Comparison of ENCODE assay signal across 1 cellular context in genomic region chr5:124740991-124741583, GRCh38.
TF ChIP-seq lines count a peak whose summit lies in the region.

No MANE protein-coding gene starts in this region.

TF ChIP-seq in HEK293, 187 proteins besides CTCF, POLR2A, EP300 and RAD21 (continued from another document and continues in another):
- TF ChIP-seq, protein P1, sequence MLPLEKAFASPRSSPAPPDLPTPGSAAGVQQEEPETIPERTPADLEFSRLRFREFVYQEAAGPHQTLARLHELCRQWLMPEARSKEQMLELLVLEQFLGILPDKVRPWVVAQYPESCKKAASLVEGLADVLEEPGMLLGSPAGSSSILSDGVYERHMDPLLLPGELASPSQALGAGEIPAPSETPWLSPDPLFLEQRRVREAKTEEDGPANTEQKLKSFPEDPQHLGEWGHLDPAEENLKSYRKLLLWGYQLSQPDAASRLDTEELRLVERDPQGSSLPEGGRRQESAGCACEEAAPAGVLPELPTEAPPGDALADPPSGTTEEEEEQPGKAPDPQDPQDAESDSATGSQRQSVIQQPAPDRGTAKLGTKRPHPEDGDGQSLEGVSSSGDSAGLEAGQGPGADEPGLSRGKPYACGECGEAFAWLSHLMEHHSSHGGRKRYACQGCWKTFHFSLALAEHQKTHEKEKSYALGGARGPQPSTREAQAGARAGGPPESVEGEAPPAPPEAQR (tag by site-specific recombination; IDR thresholded peaks at IDR 0.05), result peak; percentile 82; the same call in 1 of the 2 replicates
- TF ChIP-seq ZNF175 (tag by site-specific recombination; IDR thresholded peaks at IDR 0.05) (no peak), EGR2 (tag by site-specific recombination; IDR thresholded peaks at IDR 0.05; ENCODE audit: low read depth) (no peak), ZNF202 (tag by site-specific recombination; IDR thresholded peaks at IDR 0.05; ENCODE audit: borderline replicate concordance) (no peak), ZNF623 (tag by site-specific recombination; IDR thresholded peaks at IDR 0.05) (peak; percentile 55), ZNF24 (tag by site-specific recombination; IDR thresholded peaks at IDR 0.05) (peak; percentile 100), HOXA7 (CRISPR knock-in tag; IDR thresholded peaks at IDR 0.05; ENCODE audit: borderline replicate concordance) (no peak), ZNF174 (tag by site-specific recombination; IDR thresholded peaks at IDR 0.05) (no peak), SP7 (tag by site-specific recombination; IDR thresholded peaks at IDR 0.05) (peak; percentile 99), ZSCAN30 (tag by site-specific recombination; IDR thresholded peaks at IDR 0.05) (peak; percentile 99), ZNF398 (tag by site-specific recombination; IDR thresholded peaks at IDR 0.05) (peak; percentile 62), SCRT1 (tag by site-specific recombination; IDR thresholded peaks at IDR 0.05; ENCODE audit: borderline replicate concordance) (peak; percentile 93), ZNF843 (tag by site-specific recombination; IDR thresholded peaks at IDR 0.05) (peak; percentile 100), YY2 (tag by site-specific recombination; IDR thresholded peaks at IDR 0.05) (no peak), ZBTB1 (tag by site-specific recombination; IDR thresholded peaks at IDR 0.05) (peak; percentile 99), MYNN (tag by site-specific recombination; IDR thresholded peaks at IDR 0.05; ENCODE audit: borderline replicate concordance) (peak; percentile 88), ZNF768 (tag by site-specific recombination; IDR thresholded peaks at IDR 0.05) (no peak), KLF8 (tag by site-specific recombination; IDR thresholded peaks at IDR 0.05) (peak; percentile 99), SCRT2 (tag by site-specific recombination; IDR thresholded peaks at IDR 0.05) (peak; percentile 91), ZSCAN5A (tag by site-specific recombination; IDR thresholded peaks at IDR 0.05) (0 out of 2 replicates have a peak, but pooled peaks have one; percentile 19), ZNF19 (tag by site-specific recombination; IDR thresholded peaks at IDR 0.05; ENCODE audit: low read depth) (no peak), ZBTB20 (tag by site-specific recombination; IDR thresholded peaks at IDR 0.05) (no peak), PRDM6 (tag by site-specific recombination; IDR thresholded peaks at IDR 0.05) (peak; percentile 100), ZNF707 (tag by site-specific recombination; IDR thresholded peaks at IDR 0.05) (no peak), RBAK (tag by site-specific recombination; IDR thresholded peaks at IDR 0.05) (no peak), MEIS1 (CRISPR knock-in tag; IDR thresholded peaks at IDR 0.05; ENCODE audit: borderline replicate concordance) (peak; percentile 92), ZNF785 (tag by site-specific recombination; IDR thresholded peaks at IDR 0.05) (no peak), GLI4 (tag by site-specific recombination; IDR thresholded peaks at IDR 0.05) (peak; percentile 87; the same call in 1 of the 2 replicates), ZNF266 (tag by site-specific recombination; IDR thresholded peaks at IDR 0.05; ENCODE audit: low read depth) (no peak), ZNF776 (tag by site-specific recombination; IDR thresholded peaks at IDR 0.05; ENCODE audit: borderline replicate concordance) (no peak), ZFP3 (tag by site-specific recombination; IDR thresholded peaks at IDR 0.05; ENCODE audit: low read depth) (peak; percentile 52; the same call in 1 of the 2 replicates), ZNF155 (tag by site-specific recombination; IDR thresholded peaks at IDR 0.05) (no peak), ZNF501 (tag by site-specific recombination; IDR thresholded peaks at IDR 0.05) (peak; percentile 87), ZNF747 (tag by site-specific recombination; IDR thresholded peaks at IDR 0.05) (no peak), INSM2 (tag by site-specific recombination; IDR thresholded peaks at IDR 0.05) (peak; percentile 100), GLI2 (tag by site-specific recombination; IDR thresholded peaks at IDR 0.05; ENCODE audit: borderline replicate concordance, low read depth) (peak; percentile 100), ZNF670 (tag by site-specific recombination; IDR thresholded peaks at IDR 0.05; ENCODE audit: low read depth) (no peak), ZNF560 (tag by site-specific recombination; IDR thresholded peaks at IDR 0.05; ENCODE audit: borderline replicate concordance) (no peak)
- TF ChIP-seq, protein P2, sequence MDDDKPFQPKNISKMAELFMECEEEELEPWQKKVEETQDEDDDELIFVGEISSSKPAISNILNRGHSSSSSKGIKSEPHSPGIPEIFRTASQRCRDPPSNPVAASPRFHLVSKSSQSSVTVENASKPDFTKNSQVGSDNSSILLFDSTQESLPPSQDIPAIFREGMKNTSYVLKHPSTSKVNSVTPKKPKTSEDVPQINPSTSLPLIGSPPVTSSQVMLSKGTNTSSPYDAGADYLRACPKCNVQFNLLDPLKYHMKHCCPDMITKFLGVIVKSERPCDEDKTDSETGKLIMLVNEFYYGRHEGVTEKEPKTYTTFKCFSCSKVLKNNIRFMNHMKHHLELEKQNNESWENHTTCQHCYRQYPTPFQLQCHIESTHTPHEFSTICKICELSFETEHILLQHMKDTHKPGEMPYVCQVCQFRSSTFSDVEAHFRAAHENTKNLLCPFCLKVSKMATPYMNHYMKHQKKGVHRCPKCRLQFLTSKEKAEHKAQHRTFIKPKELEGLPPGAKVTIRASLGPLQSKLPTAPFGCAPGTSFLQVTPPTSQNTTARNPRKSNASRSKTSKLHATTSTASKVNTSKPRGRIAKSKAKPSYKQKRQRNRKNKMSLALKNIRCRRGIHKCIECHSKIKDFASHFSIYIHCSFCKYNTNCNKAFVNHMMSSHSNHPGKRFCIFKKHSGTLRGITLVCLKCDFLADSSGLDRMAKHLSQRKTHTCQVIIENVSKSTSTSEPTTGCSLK (tag by site-specific recombination; IDR thresholded peaks at IDR 0.05), result no peak
- TF ChIP-seq, protein P3, sequence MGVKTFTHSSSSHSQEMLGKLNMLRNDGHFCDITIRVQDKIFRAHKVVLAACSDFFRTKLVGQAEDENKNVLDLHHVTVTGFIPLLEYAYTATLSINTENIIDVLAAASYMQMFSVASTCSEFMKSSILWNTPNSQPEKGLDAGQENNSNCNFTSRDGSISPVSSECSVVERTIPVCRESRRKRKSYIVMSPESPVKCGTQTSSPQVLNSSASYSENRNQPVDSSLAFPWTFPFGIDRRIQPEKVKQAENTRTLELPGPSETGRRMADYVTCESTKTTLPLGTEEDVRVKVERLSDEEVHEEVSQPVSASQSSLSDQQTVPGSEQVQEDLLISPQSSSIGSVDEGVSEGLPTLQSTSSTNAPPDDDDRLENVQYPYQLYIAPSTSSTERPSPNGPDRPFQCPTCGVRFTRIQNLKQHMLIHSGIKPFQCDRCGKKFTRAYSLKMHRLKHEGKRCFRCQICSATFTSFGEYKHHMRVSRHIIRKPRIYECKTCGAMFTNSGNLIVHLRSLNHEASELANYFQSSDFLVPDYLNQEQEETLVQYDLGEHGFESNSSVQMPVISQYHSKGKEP (tag by site-specific recombination; IDR thresholded peaks at IDR 0.05), result peak; percentile 97
- TF ChIP-seq, protein P4, sequence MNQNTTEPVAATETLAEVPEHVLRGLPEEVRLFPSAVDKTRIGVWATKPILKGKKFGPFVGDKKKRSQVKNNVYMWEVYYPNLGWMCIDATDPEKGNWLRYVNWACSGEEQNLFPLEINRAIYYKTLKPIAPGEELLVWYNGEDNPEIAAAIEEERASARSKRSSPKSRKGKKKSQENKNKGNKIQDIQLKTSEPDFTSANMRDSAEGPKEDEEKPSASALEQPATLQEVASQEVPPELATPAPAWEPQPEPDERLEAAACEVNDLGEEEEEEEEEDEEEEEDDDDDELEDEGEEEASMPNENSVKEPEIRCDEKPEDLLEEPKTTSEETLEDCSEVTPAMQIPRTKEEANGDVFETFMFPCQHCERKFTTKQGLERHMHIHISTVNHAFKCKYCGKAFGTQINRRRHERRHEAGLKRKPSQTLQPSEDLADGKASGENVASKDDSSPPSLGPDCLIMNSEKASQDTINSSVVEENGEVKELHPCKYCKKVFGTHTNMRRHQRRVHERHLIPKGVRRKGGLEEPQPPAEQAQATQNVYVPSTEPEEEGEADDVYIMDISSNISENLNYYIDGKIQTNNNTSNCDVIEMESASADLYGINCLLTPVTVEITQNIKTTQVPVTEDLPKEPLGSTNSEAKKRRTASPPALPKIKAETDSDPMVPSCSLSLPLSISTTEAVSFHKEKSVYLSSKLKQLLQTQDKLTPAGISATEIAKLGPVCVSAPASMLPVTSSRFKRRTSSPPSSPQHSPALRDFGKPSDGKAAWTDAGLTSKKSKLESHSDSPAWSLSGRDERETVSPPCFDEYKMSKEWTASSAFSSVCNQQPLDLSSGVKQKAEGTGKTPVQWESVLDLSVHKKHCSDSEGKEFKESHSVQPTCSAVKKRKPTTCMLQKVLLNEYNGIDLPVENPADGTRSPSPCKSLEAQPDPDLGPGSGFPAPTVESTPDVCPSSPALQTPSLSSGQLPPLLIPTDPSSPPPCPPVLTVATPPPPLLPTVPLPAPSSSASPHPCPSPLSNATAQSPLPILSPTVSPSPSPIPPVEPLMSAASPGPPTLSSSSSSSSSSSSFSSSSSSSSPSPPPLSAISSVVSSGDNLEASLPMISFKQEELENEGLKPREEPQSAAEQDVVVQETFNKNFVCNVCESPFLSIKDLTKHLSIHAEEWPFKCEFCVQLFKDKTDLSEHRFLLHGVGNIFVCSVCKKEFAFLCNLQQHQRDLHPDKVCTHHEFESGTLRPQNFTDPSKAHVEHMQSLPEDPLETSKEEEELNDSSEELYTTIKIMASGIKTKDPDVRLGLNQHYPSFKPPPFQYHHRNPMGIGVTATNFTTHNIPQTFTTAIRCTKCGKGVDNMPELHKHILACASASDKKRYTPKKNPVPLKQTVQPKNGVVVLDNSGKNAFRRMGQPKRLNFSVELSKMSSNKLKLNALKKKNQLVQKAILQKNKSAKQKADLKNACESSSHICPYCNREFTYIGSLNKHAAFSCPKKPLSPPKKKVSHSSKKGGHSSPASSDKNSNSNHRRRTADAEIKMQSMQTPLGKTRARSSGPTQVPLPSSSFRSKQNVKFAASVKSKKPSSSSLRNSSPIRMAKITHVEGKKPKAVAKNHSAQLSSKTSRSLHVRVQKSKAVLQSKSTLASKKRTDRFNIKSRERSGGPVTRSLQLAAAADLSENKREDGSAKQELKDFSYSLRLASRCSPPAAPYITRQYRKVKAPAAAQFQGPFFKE (tag by site-specific recombination; IDR thresholded peaks at IDR 0.05; ENCODE audit: borderline replicate concordance), result no peak
